In the genomic region with DNA sequence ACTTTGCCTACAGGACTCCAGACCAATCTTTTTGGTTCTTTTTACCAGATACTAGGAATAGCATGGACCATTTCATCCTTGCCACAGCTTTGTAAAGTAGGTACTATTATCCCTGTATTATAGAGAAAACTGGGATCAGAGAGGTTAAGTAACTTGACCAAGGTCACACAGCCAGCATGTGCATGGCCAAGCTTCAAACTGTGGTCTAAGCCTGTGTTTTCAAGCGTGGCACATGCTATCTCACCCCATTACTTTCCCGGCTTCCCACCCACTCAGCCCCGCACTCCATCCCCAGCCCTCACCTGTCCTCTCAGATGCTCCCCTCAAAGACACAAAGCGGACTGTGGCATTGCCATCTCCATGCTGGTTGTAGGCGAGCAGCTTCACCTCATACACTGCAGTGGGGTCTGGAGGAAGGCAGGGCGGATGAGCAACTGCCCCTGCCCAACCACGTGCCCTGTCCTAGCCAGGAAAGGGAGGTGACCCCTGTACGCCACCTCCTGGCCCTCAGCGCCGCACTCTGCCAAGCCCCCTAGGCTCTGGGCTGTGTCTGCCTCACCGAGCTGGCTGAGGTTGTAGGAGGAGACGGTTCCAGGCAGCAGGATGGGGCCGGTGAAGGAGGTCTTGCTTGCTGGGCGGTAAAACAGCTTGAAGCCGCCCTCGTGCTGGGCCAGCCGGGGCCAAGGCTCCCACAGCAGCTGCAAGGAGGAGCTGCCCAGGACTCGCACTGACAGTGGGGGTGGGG, we compare ENCODE assay signal across 1 cellular context.
TF ChIP-seq lines count a peak whose summit lies in the region.

No MANE protein-coding gene starts in this region.

TF ChIP-seq in K562, 482 proteins besides CTCF, POLR2A, EP300 and RAD21 (continued from another document):
- TF ChIP-seq FOXM1 (IDR thresholded peaks at IDR 0.05; ENCODE audit: low read depth) (no peak), FOXM1 (CRISPR knock-in tag; IDR thresholded peaks at IDR 0.05; ENCODE audit: low read depth) (no peak), STAG1 (CRISPR knock-in tag; IDR thresholded peaks at IDR 0.05; ENCODE audit: borderline replicate concordance) (no peak)
- TF ChIP-seq, protein P1, sequence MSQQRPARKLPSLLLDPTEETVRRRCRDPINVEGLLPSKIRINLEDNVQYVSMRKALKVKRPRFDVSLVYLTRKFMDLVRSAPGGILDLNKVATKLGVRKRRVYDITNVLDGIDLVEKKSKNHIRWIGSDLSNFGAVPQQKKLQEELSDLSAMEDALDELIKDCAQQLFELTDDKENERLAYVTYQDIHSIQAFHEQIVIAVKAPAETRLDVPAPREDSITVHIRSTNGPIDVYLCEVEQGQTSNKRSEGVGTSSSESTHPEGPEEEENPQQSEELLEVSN (IDR thresholded peaks at IDR 0.05; ENCODE audit: borderline replicate concordance in 1 of 2, extremely low read depth in 1 of 2, insufficient read depth in 1 of 2, insufficient read length in 1 of 2, low read depth in 1 of 2, low read length in 1 of 2, poor library complexity in 1 of 2, severe bottlenecking in 1 of 2) = peak in 1 of 2 experiments; percentile 80
